Comparison of ENCODE assay signal across 23 cellular contexts in genomic region chr17:27497696-27498095, GRCh38. TPM values are rescaled to one million over a fixed set of nuclear protein-coding genes. Genes with fewer than 3 reads are reported as not detected.
DNase-seq lines count a peak whose midpoint lies in the region; ATAC-seq and TF ChIP-seq lines count a peak whose summit lies in the region.
"Had no signal": no experiment of that assay in that cellular context is flagged by ENCODE, and none has a peak within 500 bp of the region (broad histone marks: within the 10 kb centered on the region; RNA-seq: fewer than 3 reads in every experiment).

No MANE protein-coding gene starts in this region.

- H3K4me1 Mint-ChIP-seq in CD4-positive, alpha-beta memory T cell = peaks cover 0 to 7% (median 4%) of the 10 kb centered on the region in 4 donors

- no peaks in the 10 kb centered on the region for H3K27me3 Mint-ChIP-seq in CD4-positive, alpha-beta memory T cell
- H3K27me3 Mint-ChIP-seq: activated naive CD8-positive, alpha-beta T cell treated with anti-CD3 and anti-CD28 coated beads, Interleukin-2, amount 10 ng/mL, durations not matched to agents 7 days and 5 days; IgD-negative memory B cell had no signal

- H3K27me3 ChIP-seq in RWPE2 (ENCODE audit: insufficient read depth, poor library complexity, severe bottlenecking) = no peaks in the 10 kb centered on the region
- no peaks in the 10 kb centered on the region for H3K27me3 ChIP-seq in trophoblast cell (ENCODE audit: insufficient read depth, low read length)
- no peaks in the 10 kb centered on the region for H3K27me3 ChIP-seq in CD4-positive, alpha-beta memory T cell (ENCODE audit: insufficient read depth, low read length)
- H3K27me3 ChIP-seq: tibial artery had no signal

- DNase-seq in AG10803 (ENCODE audit: low read depth) = peak; percentile 22
- no peak for DNase-seq in RWPE2 (ENCODE audit: low spot score)
- peak; percentile 74 to 81 for DNase-seq in trophoblast cell
- no peak for DNase-seq in SIG-M5 treated with dmso at 0.1 percent for 504 hours (lab: John Stamatoyannopoulos, UW; ENCODE audit: unreplicated experiment)
- no peak for DNase-seq in CD4-positive, alpha-beta memory T cell
- DNase-seq: activated CD4-positive, alpha-beta T cell treated with anti-CD3 and anti-CD28 coated beads, Interleukin-2, amount 50 U/mL, for 4 hours; activated effector memory CD4-positive, alpha-beta T cell treated with Interleukin-2 at 50 U/mL for 16 hours; activated naive CD8-positive, alpha-beta T cell treated with anti-CD3 and anti-CD28 coated beads, Interleukin-2, amount 10 ng/mL, durations not matched to agents 7 days and 5 days; effector memory CD4-positive, alpha-beta T cell; head of caudate nucleus; MM.1S; NCI-H146; SK-N-SH; stimulated activated CD4-positive, alpha-beta T cell treated with anti-CD3 and anti-CD28 coated beads, Interleukin-2, amount 100 ng/mL, for 48 hours; stimulated activated naive CD4-positive, alpha-beta T cell treated with Interleukin-2 at 50 U/mL for 16 hours; T-helper 9 cell; tibial artery had no signal

- H3K4me1 ChIP-seq in RWPE2 (ENCODE audit: insufficient read depth, poor library complexity, severe bottlenecking) = peaks cover 11% of the 10 kb centered on the region
- peaks cover 20 to 21% of the 10 kb centered on the region in 2 experiments for H3K4me1 ChIP-seq in trophoblast cell (ENCODE audit: control insufficient read depth in 1 of 2, insufficient read depth in 2 of 2, low read length in 2 of 2)
- H3K4me1 ChIP-seq in CD4-positive, alpha-beta memory T cell (ENCODE audit: insufficient read depth, low read length) = no peaks in the 10 kb centered on the region

- no peaks in the 10 kb centered on the region for H3K36me3 ChIP-seq in RWPE2 (ENCODE audit: low read depth)
- peaks cover 4 to 7% of the 10 kb centered on the region in 2 experiments for H3K36me3 ChIP-seq in trophoblast cell (ENCODE audit: control insufficient read depth in 1 of 2, insufficient read depth in 2 of 2, low read length in 2 of 2)
- H3K36me3 ChIP-seq in CD4-positive, alpha-beta memory T cell (ENCODE audit: insufficient read depth, low read length) = no peaks in the 10 kb centered on the region
- H3K36me3 ChIP-seq: tibial artery had no signal

- H3K4me3 Mint-ChIP-seq in CD4-positive, alpha-beta memory T cell = no peak overlapping the region
- H3K4me3 Mint-ChIP-seq: activated naive CD8-positive, alpha-beta T cell treated with anti-CD3 and anti-CD28 coated beads, Interleukin-2, amount 10 ng/mL, durations not matched to agents 7 days and 5 days; neural crest cell; WTC11 had no signal

- no peak overlapping the region for H4K8ac ChIP-seq in trophoblast cell (ENCODE audit: low read depth, low read length)

- no peaks in the 10 kb centered on the region for H3K9me3 ChIP-seq in RWPE2 (ENCODE audit: severe bottlenecking)
- peaks cover 6% of the 10 kb centered on the region for H3K9me3 ChIP-seq in trophoblast cell (ENCODE audit: insufficient read depth, low read depth, low read length)
- no peaks in the 10 kb centered on the region for H3K9me3 ChIP-seq in CD4-positive, alpha-beta memory T cell (ENCODE audit: control insufficient read depth in 1 of 2, low read length in 2 of 2)
- H3K9me3 ChIP-seq: SK-N-SH, tibial artery had no signal

- no peak overlapping the region for H2BK5ac ChIP-seq in trophoblast cell (ENCODE audit: low read depth, low read length, poor library complexity)

- H3K27ac Mint-ChIP-seq in CD4-positive, alpha-beta memory T cell = peak overlapping the region in 1 of 7 donors; percentile 74
- H3K27ac Mint-ChIP-seq: activated naive CD8-positive, alpha-beta T cell treated with anti-CD3 and anti-CD28 coated beads, Interleukin-2, amount 10 ng/mL, durations not matched to agents 7 days and 5 days; WTC11 had no signal

- no peak overlapping the region for H3K18ac ChIP-seq in trophoblast cell (ENCODE audit: low read length)

- H3K4me3 ChIP-seq in AG10803 (ENCODE audit: low read length) = no peak overlapping the region
- H3K4me3 ChIP-seq in RWPE2 (ENCODE audit: severe bottlenecking) = no peak overlapping the region
- no peak overlapping the region for H3K4me3 ChIP-seq in trophoblast cell (ENCODE audit: low read depth, low read length)
- no peak overlapping the region for H3K4me3 ChIP-seq in CD4-positive, alpha-beta memory T cell (ENCODE audit: low read length in 2 of 2)
- H3K4me3 ChIP-seq: tibial artery had no signal

- no peak for TF ChIP-seq CTCF in AG10803 (conservative IDR thresholded peaks at IDR 0.05; ENCODE audit: low read length)
- TF ChIP-seq CTCF in RWPE2 (IDR thresholded peaks at IDR 0.05; ENCODE audit: poor library complexity, severe bottlenecking) = no peak

- H2BK12ac ChIP-seq in trophoblast cell (ENCODE audit: low read length) = no peak overlapping the region

- H3K79me1 ChIP-seq in trophoblast cell (ENCODE audit: low read length) = peaks cover 6% of the 10 kb centered on the region

- POLR2A ChIA-PET in CD4-positive, alpha-beta memory T cell (lab: Charles Lee; ENCODE audit: partially characterized antibody) = no interaction called here

- H3K36me3 Mint-ChIP-seq in CD4-positive, alpha-beta memory T cell = peaks cover 13 to 23% of the 10 kb centered on the region in 2 donors

- H3K4ac ChIP-seq in trophoblast cell (ENCODE audit: low read depth, low read length) = no peak overlapping the region

- H2BK120ac ChIP-seq in trophoblast cell (ENCODE audit: insufficient read depth, low read length, poor library complexity) = no peak overlapping the region

- H3K23ac ChIP-seq in trophoblast cell (ENCODE audit: low read length) = no peak overlapping the region

- CTCF ChIA-PET in CD4-positive, alpha-beta memory T cell (lab: Charles Lee; ENCODE audit: partially characterized antibody) = no interaction called here

- intact Hi-C loops in CD4-positive, alpha-beta memory T cell (cut with micrococcal nuclease) = no loop called here

- H2AFZ ChIP-seq in trophoblast cell (ENCODE audit: insufficient read depth, low read length, poor library complexity) = no peak overlapping the region

- peaks cover 0 to 11% (median 6%) of the 10 kb centered on the region in 8 donors for H3K9me3 Mint-ChIP-seq in CD4-positive, alpha-beta memory T cell

- H3K79me2 ChIP-seq in trophoblast cell (ENCODE audit: control insufficient read depth, insufficient read depth, low read length, poor library complexity) = no peaks in the 10 kb centered on the region

- H2AK5ac ChIP-seq in trophoblast cell (ENCODE audit: low read length) = no peak overlapping the region

- H4K91ac ChIP-seq in trophoblast cell (ENCODE audit: low read depth, low read length) = no peak overlapping the region

- H3K14ac ChIP-seq in trophoblast cell (ENCODE audit: low read length) = no peak overlapping the region

- no peak overlapping the region for H3K27ac ChIP-seq in RWPE2 (ENCODE audit: poor library complexity, severe bottlenecking)
- no peak overlapping the region for H3K27ac ChIP-seq in trophoblast cell (ENCODE audit: low read depth, low read length)
- H3K27ac ChIP-seq in CD4-positive, alpha-beta memory T cell (ENCODE audit: low read depth, low read length) = no peak overlapping the region
- H3K27ac ChIP-seq: tibial artery had no signal

- no peak overlapping the region for H3K9ac ChIP-seq in trophoblast cell (ENCODE audit: low read length)
- H3K9ac ChIP-seq: SK-N-SH had no signal

- ATAC-seq in RWPE2 (ENCODE audit: low read depth) (peak; percentile 70), esophagus mucosa (peak; percentile 86), GM18868 (IDR thresholded peaks at IDR 0.05; ENCODE audit: unreplicated experiment) (no peak), GM19023 (IDR thresholded peaks at IDR 0.05; ENCODE audit: unreplicated experiment) (no peak)
- ATAC-seq: WTC11 had no signal

- no CpG with 5 or more reads among the region's 5 CpGs for WGBS in trophoblast cell (ENCODE audit: extremely low coverage, insufficient coverage, insufficient read length)

- no peak overlapping the region for H4K12ac ChIP-seq in trophoblast cell (ENCODE audit: low read depth, low read length)

- H3K4me2 ChIP-seq in trophoblast cell (ENCODE audit: low read length) = no peak overlapping the region
- H3K4me2 ChIP-seq: SK-N-SH had no signal

RNA-seq across cellular contexts. Expression of gene KSR1, which starts 41.4 kb away (rescaled TPM):
- 31.0 TPM for total RNA-seq in esophagus mucosa
- polyA plus RNA-seq in trophoblast cell (2013) = 62.2 and 63.6 TPM in 2 replicates
- total RNA-seq in CD4-positive, alpha-beta memory T cell = 10 to 100 TPM; 33.2 to 40.0 TPM
- 1 to 10 TPM in 1 of 2 donors, under 1 TPM in 1; 0.77 to 4.1 TPM for polyA plus RNA-seq in CD4-positive, alpha-beta memory T cell

Comparison
In these comparisons a context has a peak if more than half of its experiments do, and no peak if none do; other contexts are left out.
1. DNase-seq: peak in AG10803 (single experiment) and trophoblast cell (2 of 2); none in RWPE2 (single experiment), SIG-M5 treated with dmso at 0.1 percent for 504 hours (single experiment) and CD4-positive, alpha-beta memory T cell (0 of 5).
2. ATAC-seq: peak in RWPE2 (single experiment) and esophagus mucosa (single experiment); none in GM18868 (single experiment) and GM19023 (single experiment).